In the genomic region with DNA sequence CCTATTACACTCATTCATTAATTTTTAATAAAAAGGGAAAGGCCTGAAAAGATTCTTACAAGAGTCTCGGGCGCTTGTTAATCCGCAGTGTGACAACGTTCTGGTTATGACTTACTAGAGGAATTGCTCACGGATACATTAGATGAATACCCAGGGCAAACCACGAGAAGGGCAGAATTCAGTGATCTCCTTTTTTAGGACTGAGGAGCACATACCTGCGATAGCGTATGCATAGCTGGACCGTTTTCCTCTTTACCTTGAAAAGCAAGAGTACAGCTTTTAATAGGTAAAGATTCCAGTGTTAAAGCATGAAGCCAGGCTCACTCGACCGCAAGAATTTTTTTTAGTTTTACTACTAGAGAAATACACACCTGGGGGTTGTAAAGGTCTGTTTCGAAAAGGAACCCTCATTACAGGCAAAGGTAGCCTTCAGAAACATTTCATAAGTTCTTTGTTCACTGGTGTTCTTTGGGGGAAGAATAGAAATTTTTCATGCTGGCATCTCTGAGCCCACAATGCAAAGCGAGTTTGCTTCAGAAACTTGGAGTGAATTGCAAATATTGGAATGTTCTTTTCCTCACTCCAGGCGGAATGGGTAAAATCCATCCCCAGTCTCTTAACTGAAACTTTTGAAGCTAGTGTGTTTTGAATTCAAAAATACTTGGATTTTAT, we compare ENCODE assay signal across 7 cellular contexts. TPM values are rescaled to one million over a fixed set of nuclear protein-coding genes. Genes with fewer than 3 reads are reported as not detected.
A peak's percentile ranks its signal among the peaks of the same experiment; 100 is the strongest.
DNase-seq lines count a peak whose midpoint lies in the region; TF ChIP-seq lines count a peak whose summit lies in the region.

No MANE protein-coding gene starts in this region.

- no peak overlapping the region for H2AFZ ChIP-seq in H9 (ENCODE audit: low read length)
- H2AFZ ChIP-seq in osteoblast (ENCODE audit: low read length) = peak overlapping the region; percentile 14

- no peaks in the 10 kb centered on the region; a peak in 1 of 5 replicates for H3K9me3 Mint-ChIP-seq in H9

- peak overlapping the region; percentile 67 for H3K4me3 ChIP-seq in epithelial cell of esophagus (ENCODE audit: low read length)
- H3K4me3 ChIP-seq in osteoblast (ENCODE audit: insufficient read depth, low read length) = peak overlapping the region; percentile 99

- peak overlapping the region; percentile 86 to 95 for H3K4me3 Mint-ChIP-seq in H9

- H3K27ac ChIP-seq in H9 (ENCODE audit: insufficient read length, low read depth, low read length) = peak overlapping the region; percentile 95
- peak overlapping the region; percentile 100 for H3K27ac ChIP-seq in osteoblast (ENCODE audit: low read depth, low read length)

- H4K91ac ChIP-seq in H9 (ENCODE audit: insufficient read length, low read depth, low read length) = peak overlapping the region; percentile 90

- H2BK12ac ChIP-seq in H9 (ENCODE audit: insufficient read length, low read depth, low read length) = peak overlapping the region; percentile 96

- TF ChIP-seq CTCF in GM10266 (IDR thresholded peaks at IDR 0.05; ENCODE audit: control insufficient read depth, insufficient read depth, low read depth, missing control alignments) (no peak), H9 (conservative IDR thresholded peaks at IDR 0.05) (no peak), epithelial cell of esophagus (IDR thresholded peaks at IDR 0.05; ENCODE audit: insufficient read depth, low read depth, low read length, missing control alignments) (no peak), osteoblast (IDR thresholded peaks at IDR 0.05; ENCODE audit: extremely low read depth, low read depth, low read length) (no peak)

- DNase-seq in GM10266 (ENCODE audit: extremely low spot score) = peak; percentile 40
- DNase-seq in H9 = no peak
- peak; percentile 11 for DNase-seq in RPMI8226
- DNase-seq in epithelial cell of esophagus (ENCODE audit: low read depth) = peak; percentile 39
- DNase-seq in osteoblast (ENCODE audit: insufficient read length, low spot score, missing footprints) = peak; percentile 55
- DNase-seq in occipital lobe (lab: John Stamatoyannopoulos, UW) = no peak
- DNase-seq in Ammon's horn (ENCODE audit: low spot score) = no peak

- H3K4ac ChIP-seq in H9 (ENCODE audit: low read depth, low read length) = peak overlapping the region; percentile 100; the same call in 1 of the 2 replicates

- H3K27me3 ChIP-seq in H9 (ENCODE audit: insufficient read depth, low read length) (no peaks in the 10 kb centered on the region), osteoblast (ENCODE audit: insufficient read depth, low read length) (no peaks in the 10 kb centered on the region)

- H3T11ph ChIP-seq in H9 (ENCODE audit: low read length) = peak overlapping the region; percentile 99

- H3K23me2 ChIP-seq in H9 (ENCODE audit: insufficient read length, low read depth, low read length, poor library complexity, severe bottlenecking) = peaks cover 10% of the 10 kb centered on the region

- H3K56ac ChIP-seq in H9 (ENCODE audit: insufficient read length, low read depth, low read length) = peak overlapping the region; percentile 100

- H3K9ac ChIP-seq in H9 (ENCODE audit: extremely low read depth, insufficient read length, low read length) = peak overlapping the region; percentile 100

- WGBS in H9 (ENCODE audit: extremely low coverage, insufficient read length, low lambda C conversion rate) = no CpG with 5 or more reads among the region's 14 CpGs

- H3K4me2 ChIP-seq in H9 (ENCODE audit: insufficient read depth, insufficient read length, low read length) (peak overlapping the region; percentile 93), osteoblast (ENCODE audit: insufficient read depth, low read length) (peak overlapping the region; percentile 98)

- H3K27me3 Mint-ChIP-seq in H9 (ENCODE audit: low read depth) = no peaks in the 10 kb centered on the region

- H3K79me2 ChIP-seq in H9 (ENCODE audit: insufficient read depth, low read length) = peaks cover 27% of the 10 kb centered on the region; the same call in 1 of the 2 replicates
- peaks cover 59% of the 10 kb centered on the region for H3K79me2 ChIP-seq in osteoblast (ENCODE audit: insufficient read depth, low read length)

- H3K18ac ChIP-seq in H9 (ENCODE audit: insufficient read length, low read depth, low read length) = peak overlapping the region; percentile 99

- H2AK5ac ChIP-seq in H9 (ENCODE audit: insufficient read length, low read length) = peak overlapping the region; percentile 66

- H3K14ac ChIP-seq in H9 (ENCODE audit: insufficient read depth, low read length) = peak overlapping the region; percentile 99; the same call in 1 of the 2 replicates

- H3K36me3 Mint-ChIP-seq in H9 (ENCODE audit: insufficient read depth in 1 of 3, low read depth in 3 of 3) = peaks cover 11 to 25% (median 23%) of the 10 kb centered on the region in 3 experiments; a peak in 6 of 7 replicates

- peak overlapping the region; percentile 100 for H4K5ac ChIP-seq in H9 (ENCODE audit: insufficient read length, low read depth, low read length)

- H2BK20ac ChIP-seq in H9 (ENCODE audit: low read depth, low read length, poor library complexity, severe bottlenecking) = peak overlapping the region; percentile 100

- H2BK120ac ChIP-seq in H9 (ENCODE audit: low read depth, low read length, poor library complexity, severe bottlenecking) = peak overlapping the region; percentile 98

- peaks cover 30% of the 10 kb centered on the region in 2 experiments for H3K4me1 Mint-ChIP-seq in H9

- peak overlapping the region; percentile 96 to 99 (median 99) for H3K27ac Mint-ChIP-seq in H9

- H4K20me1 ChIP-seq in H9 (ENCODE audit: control insufficient read depth, insufficient read depth, insufficient read length) (no peaks in the 10 kb centered on the region), osteoblast (ENCODE audit: insufficient read depth, low read length) (peaks cover 32% of the 10 kb centered on the region)

- no peak overlapping the region for H3K23ac ChIP-seq in H9 (ENCODE audit: insufficient read length, low read depth, low read length)

- H3K9me3 ChIP-seq in H9 (ENCODE audit: control insufficient read depth, low read depth, low read length) (no peaks in the 10 kb centered on the region), osteoblast (ENCODE audit: low read depth, low read length) (no peaks in the 10 kb centered on the region)

- peaks cover 7% of the 10 kb centered on the region for H3K79me1 ChIP-seq in H9 (ENCODE audit: insufficient read depth, low read depth, low read length, poor library complexity, severe bottlenecking)

- H4K8ac ChIP-seq in H9 (replicated peaks; ENCODE audit: insufficient read length, low read depth, low read length) = peak overlapping the region; percentile 99

- peaks cover 23% of the 10 kb centered on the region for H3K36me3 ChIP-seq in osteoblast (ENCODE audit: insufficient read depth, low read length)

- H2BK5ac ChIP-seq in H9 (ENCODE audit: insufficient read length, low read length) = peak overlapping the region; percentile 99

- H2BK15ac ChIP-seq in H9 (ENCODE audit: low read depth, low read length) = no peak overlapping the region

- no peaks in the 10 kb centered on the region; the same call in 1 of the 2 replicates for H3K4me1 ChIP-seq in H9 (ENCODE audit: insufficient read depth, low read length)
- H3K4me1 ChIP-seq in osteoblast (ENCODE audit: insufficient read depth, low read length) = peaks cover 22% of the 10 kb centered on the region

RNA-seq across cellular contexts. Expression of a gene that starts 0.9 kb away (rescaled TPM):
- total RNA-seq in H9 (2021) = 133 TPM in 2 replicates
- total RNA-seq in osteoblast = 37.4 and 42.0 TPM in 2 replicates
- total RNA-seq in occipital lobe = 21.8 TPM

RNA-seq across cellular contexts. Expression of a gene that starts 25.4 kb away (rescaled TPM):
- total RNA-seq in H9 (2021) (37.5 and 38.5 TPM in 2 replicates), osteoblast (15.6 and 16.8 TPM in 2 replicates), occipital lobe (39.6 TPM)

RNA-seq across cellular contexts. Expression of a gene that starts 25.5 kb away (rescaled TPM):
- total RNA-seq in H9 (2021) (83.5 and 93.7 TPM in 2 replicates), osteoblast (4.3 and 9.4 TPM in 2 replicates), occipital lobe (9.0 TPM)

Comparison
In these comparisons a context has a peak if more than half of its experiments do, and no peak if none do; other contexts are left out.
1. DNase-seq: peak in GM10266 (single experiment), RPMI8226 (single experiment), epithelial cell of esophagus (single experiment) and osteoblast (single experiment); none in H9 (single experiment), occipital lobe (single experiment) and Ammon's horn (single experiment).